ENCODE assay signal across 36 cellular contexts in the genomic region with DNA sequence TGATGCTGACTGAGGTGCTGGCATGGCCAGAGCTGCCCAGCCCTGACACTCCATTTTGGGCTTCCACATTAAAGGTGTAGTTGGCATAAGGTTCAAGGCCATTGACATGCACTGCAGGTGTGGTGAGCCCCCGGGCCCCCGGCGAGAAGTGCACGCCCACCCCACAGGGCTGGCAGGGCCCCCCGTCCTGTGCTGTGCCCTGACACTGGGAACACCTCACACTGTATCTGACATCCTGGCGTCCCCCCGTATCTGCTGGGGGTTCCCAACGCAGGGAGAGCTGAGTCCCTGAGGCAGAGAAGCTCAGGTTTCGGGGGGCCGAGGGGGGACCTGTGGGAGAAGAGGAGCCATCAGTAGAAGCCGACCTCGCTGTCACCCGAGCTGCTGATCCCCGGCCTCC. TPM values are rescaled to one million over a fixed set of nuclear protein-coding genes. Genes with fewer than 3 reads are reported as not detected.
"Had no signal": no experiment of that assay in that cellular context is flagged by ENCODE, and none has a peak within 500 bp of the region (broad histone marks: within the 10 kb centered on the region; RNA-seq: fewer than 3 reads in every experiment).

No MANE protein-coding gene starts in this region.

- H3K36me3 Mint-ChIP-seq: activated CD4-positive, alpha-beta memory T cell treated with anti-CD3 and anti-CD28 coated beads for 36 hours; activated CD8-positive, alpha-beta memory T cell treated with anti-CD3 and anti-CD28 coated beads, Interleukin-2, amount 10 ng/mL, durations not matched to agents 7 days and 5 days had no signal

- H3K9me3 ChIP-seq: adrenal gland, body of pancreas, colonic mucosa, esophagus squamous epithelium, gastroesophageal sphincter had no signal

- H3K27me3 Mint-ChIP-seq: activated CD4-positive, alpha-beta memory T cell treated with anti-CD3 and anti-CD28 coated beads for 36 hours; activated CD4-positive, alpha-beta T cell treated with anti-CD3 and anti-CD28 coated beads for 36 hours; activated CD4-positive, alpha-beta T cell treated with anti-CD3 and anti-CD28 coated beads, Interleukin-2, amount 10 ng/mL, durations not matched to agents 24 days and 14 days; activated CD8-positive, alpha-beta memory T cell treated with anti-CD3 and anti-CD28 coated beads, Interleukin-2, amount 10 ng/mL, durations not matched to agents 7 days and 5 days; activated naive CD4-positive, alpha-beta T cell treated with anti-CD3 and anti-CD28 coated beads, Interleukin-2, amount 50 U/mL, for 24 hours; activated naive CD8-positive, alpha-beta T cell treated with anti-CD3 and anti-CD28 coated beads for 36 hours; activated naive CD8-positive, alpha-beta T cell treated with anti-CD3 and anti-CD28 coated beads, Interleukin-2, amount 50 U/mL, for 24 hours had no signal

- H3K27ac Mint-ChIP-seq: activated CD4-positive, alpha-beta memory T cell treated with anti-CD3 and anti-CD28 coated beads for 36 hours; activated CD4-positive, alpha-beta T cell treated with anti-CD3 and anti-CD28 coated beads for 36 hours; activated CD4-positive, alpha-beta T cell treated with anti-CD3 and anti-CD28 coated beads, Interleukin-2, amount 10 ng/mL, durations not matched to agents 24 days and 14 days; activated CD8-positive, alpha-beta memory T cell treated with anti-CD3 and anti-CD28 coated beads, Interleukin-2, amount 10 ng/mL, durations not matched to agents 7 days and 5 days; activated CD8-positive, alpha-beta T cell treated with anti-CD3 and anti-CD28 coated beads, Interleukin-2, amount 10 ng/mL, durations not matched to agents 7 days and 5 days; activated naive CD4-positive, alpha-beta T cell treated with anti-CD3 and anti-CD28 coated beads for 36 hours; activated naive CD8-positive, alpha-beta T cell treated with anti-CD3 and anti-CD28 coated beads for 36 hours; activated naive CD8-positive, alpha-beta T cell treated with anti-CD3 and anti-CD28 coated beads, Interleukin-2, amount 50 U/mL, for 24 hours; activated T-helper 1 cell treated with anti-CD3 and anti-CD28 coated beads, Interleukin-12 subunit alpha, Interleukin-12 subunit beta, Interleukin-2, Interleukin-4 antibody, amounts not matched to agents 30 ng/mL and 10 ng/mL and 1 ng/mL, durations not matched to agents 14 hours and 24 hours and 36 hours; activated T-helper 2 cell treated with anti-CD3 and anti-CD28 coated beads, Interferon-gamma antibody, Interleukin-2, Interleukin-4, amounts not matched to agents 10 μg/mL and 5 μg/mL and 100 μg/mL, durations not matched to agents 14 hours and 24 hours and 36 hours had no signal

- H3K4me3 ChIP-seq: adrenal gland, body of pancreas, colonic mucosa, esophagus squamous epithelium, gastroesophageal sphincter had no signal

- H3K4me3 Mint-ChIP-seq: activated CD4-positive, alpha-beta memory T cell treated with anti-CD3 and anti-CD28 coated beads for 36 hours; activated CD4-positive, alpha-beta T cell treated with anti-CD3 and anti-CD28 coated beads for 36 hours; activated CD4-positive, alpha-beta T cell treated with anti-CD3 and anti-CD28 coated beads, Interleukin-2, amount 10 ng/mL, durations not matched to agents 24 days and 14 days; activated CD8-positive, alpha-beta memory T cell treated with anti-CD3 and anti-CD28 coated beads, Interleukin-2, amount 10 ng/mL, durations not matched to agents 7 days and 5 days; activated CD8-positive, alpha-beta T cell treated with anti-CD3 and anti-CD28 coated beads, Interleukin-2, amount 10 ng/mL, durations not matched to agents 7 days and 5 days; activated naive CD4-positive, alpha-beta T cell treated with anti-CD3 and anti-CD28 coated beads for 36 hours; activated naive CD4-positive, alpha-beta T cell treated with anti-CD3 and anti-CD28 coated beads, Interleukin-2, amount 50 U/mL, for 24 hours; activated naive CD8-positive, alpha-beta T cell treated with anti-CD3 and anti-CD28 coated beads for 36 hours; activated naive CD8-positive, alpha-beta T cell treated with anti-CD3 and anti-CD28 coated beads, Interleukin-2, amount 50 U/mL, for 24 hours; activated T-helper 1 cell treated with anti-CD3 and anti-CD28 coated beads, Interleukin-12 subunit alpha, Interleukin-12 subunit beta, Interleukin-2, Interleukin-4 antibody, amounts not matched to agents 30 ng/mL and 10 ng/mL and 1 ng/mL, durations not matched to agents 14 hours and 24 hours and 36 hours had no signal

- H3K27me3 ChIP-seq: adrenal gland, body of pancreas, colonic mucosa, esophagus squamous epithelium, gastroesophageal sphincter had no signal

- H3K36me3 ChIP-seq: adrenal gland, colonic mucosa, gastroesophageal sphincter had no signal

- H3K9me3 Mint-ChIP-seq: activated CD4-positive, alpha-beta memory T cell treated with anti-CD3 and anti-CD28 coated beads for 36 hours; activated CD4-positive, alpha-beta T cell treated with anti-CD3 and anti-CD28 coated beads, Interleukin-2, amount 10 ng/mL, durations not matched to agents 24 days and 14 days; activated naive CD4-positive, alpha-beta T cell treated with anti-CD3 and anti-CD28 coated beads for 36 hours; activated naive CD4-positive, alpha-beta T cell treated with anti-CD3 and anti-CD28 coated beads, Interleukin-2, amount 50 U/mL, for 24 hours; activated naive CD8-positive, alpha-beta T cell treated with anti-CD3 and anti-CD28 coated beads for 36 hours; activated naive CD8-positive, alpha-beta T cell treated with anti-CD3 and anti-CD28 coated beads, Interleukin-2, amount 50 U/mL, for 24 hours; activated T-helper 1 cell treated with anti-CD3 and anti-CD28 coated beads, Interleukin-12 subunit alpha, Interleukin-12 subunit beta, Interleukin-2, Interleukin-4 antibody, amounts not matched to agents 30 ng/mL and 10 ng/mL and 1 ng/mL, durations not matched to agents 14 hours and 24 hours and 36 hours; activated T-helper 2 cell treated with anti-CD3 and anti-CD28 coated beads, Interferon-gamma antibody, Interleukin-2, Interleukin-4, amounts not matched to agents 10 μg/mL and 5 μg/mL and 100 μg/mL, durations not matched to agents 14 hours and 24 hours and 36 hours had no signal

- ATAC-seq: activated CD4-positive, alpha-beta T cell treated with anti-CD3 and anti-CD28 coated beads for 36 hours; activated CD8-positive, alpha-beta memory T cell treated with anti-CD3 and anti-CD28 coated beads, Interleukin-2, amount 10 ng/mL, durations not matched to agents 7 days and 5 days; activated CD8-positive, alpha-beta T cell treated with anti-CD3 and anti-CD28 coated beads, Interleukin-2, amount 10 ng/mL, durations not matched to agents 7 days and 5 days; activated naive CD8-positive, alpha-beta T cell treated with anti-CD3 and anti-CD28 coated beads, Interleukin-2, amount 50 U/mL, for 24 hours; body of pancreas; gastroesophageal sphincter had no signal

- DNase-seq: activated CD4-positive, alpha-beta memory T cell treated with anti-CD3 and anti-CD28 coated beads for 36 hours; activated CD4-positive, alpha-beta T cell treated with anti-CD3 and anti-CD28 coated beads for 36 hours; activated CD4-positive, alpha-beta T cell treated with anti-CD3 and anti-CD28 coated beads, Interleukin-2, amount 10 ng/mL, durations not matched to agents 24 days and 14 days; activated CD4-positive, CD25-positive, alpha-beta regulatory T cell; activated CD4-positive, CD25-positive, alpha-beta regulatory T cell treated with anti-CD3 and anti-CD28 coated beads, Interleukin-2, amount 50 U/mL, for 72 hours; activated CD8-positive, alpha-beta memory T cell treated with anti-CD3 and anti-CD28 coated beads, Interleukin-2, amount 10 ng/mL, durations not matched to agents 7 days and 5 days; activated CD8-positive, alpha-beta memory T cell treated with anti-CD3 and anti-CD28 coated beads, Interleukin-2, amount 50 U/mL, for 4 hours; activated CD8-positive, alpha-beta T cell treated with anti-CD3 and anti-CD28 coated beads, Interleukin-2, amount 10 ng/mL, durations not matched to agents 7 days and 5 days; activated naive CD4-positive, alpha-beta T cell treated with anti-CD3 and anti-CD28 coated beads for 36 hours; activated naive CD8-positive, alpha-beta T cell treated with anti-CD3 and anti-CD28 coated beads for 36 hours; activated naive CD8-positive, alpha-beta T cell treated with anti-CD3 and anti-CD28 coated beads, Interleukin-2, amount 50 U/mL, for 24 hours; activated T-cell treated with anti-CD3 and anti-CD28 coated beads, Interleukin-2, amount 50 U/mL, for 1 hour; activated T-cell treated with anti-CD3 and anti-CD28 coated beads, Interleukin-2, amount 50 U/mL, for 48 hours; amygdala; body of pancreas; caudate nucleus; colonic mucosa; effector CD8-positive, alpha-beta T cell; esophagus squamous epithelium; foreskin melanocyte; T-helper 2 cell had no signal

- H3K4me1 ChIP-seq: colonic mucosa had no signal

- H3K27ac ChIP-seq: adrenal gland, body of pancreas, colonic mucosa, epithelial cell of prostate, esophagus squamous epithelium, gastroesophageal sphincter had no signal

RNA-seq across cellular contexts. Expression of gene EPHA1, which starts 10.0 kb away (rescaled TPM):
- total RNA-seq: activated T-helper 1 cell treated with anti-CD3 and anti-CD28 coated beads, Interleukin-12 subunit alpha, Interleukin-12 subunit beta, Interleukin-2, Interleukin-4 antibody, amounts not matched to agents 30 ng/mL and 10 ng/mL and 1 ng/mL, durations not matched to agents 14 hours and 24 hours and 36 hours; dermis microvascular lymphatic vessel endothelial cell; endothelial cell of umbilical vein; fibroblast of villous mesenchyme; glomerular endothelial cell had no signal

RNA-seq across cellular contexts. Expression of gene TAS2R60, which starts 44.6 kb away (rescaled TPM):
- total RNA-seq: activated CD4-positive, alpha-beta memory T cell treated with anti-CD3 and anti-CD28 coated beads for 36 hours; activated CD4-positive, alpha-beta T cell treated with anti-CD3 and anti-CD28 coated beads for 36 hours; activated CD4-positive, alpha-beta T cell treated with anti-CD3 and anti-CD28 coated beads, Interleukin-2, amount 10 ng/mL, durations not matched to agents 24 days and 14 days; activated CD8-positive, alpha-beta memory T cell treated with anti-CD3 and anti-CD28 coated beads for 36 hours; activated CD8-positive, alpha-beta memory T cell treated with anti-CD3 and anti-CD28 coated beads, Interleukin-2, amount 10 ng/mL, durations not matched to agents 7 days and 5 days; activated naive CD4-positive, alpha-beta T cell treated with anti-CD3 and anti-CD28 coated beads for 36 hours; activated naive CD8-positive, alpha-beta T cell treated with anti-CD3 and anti-CD28 coated beads for 36 hours; activated T-helper 1 cell treated with anti-CD3 and anti-CD28 coated beads, Interleukin-12 subunit alpha, Interleukin-12 subunit beta, Interleukin-2, Interleukin-4 antibody, amounts not matched to agents 30 ng/mL and 10 ng/mL and 1 ng/mL, durations not matched to agents 14 hours and 24 hours and 36 hours; activated T-helper 2 cell treated with anti-CD3 and anti-CD28 coated beads, Interferon-gamma antibody, Interleukin-2, Interleukin-4, amounts not matched to agents 10 μg/mL and 5 μg/mL and 100 μg/mL, durations not matched to agents 14 hours and 24 hours and 36 hours; body of pancreas; colonic mucosa; dermis microvascular lymphatic vessel endothelial cell; endothelial cell of umbilical vein; esophagus squamous epithelium; fibroblast of lung; fibroblast of villous mesenchyme; glomerular endothelial cell; T-helper 1 cell treated with Interleukin-12 subunit alpha and Interleukin-12 subunit beta and Interleukin-4 antibody, amounts not matched to agents 30 ng/mL and 1 ng/mL, for 36 hours had no signal
- polyA plus RNA-seq: adrenal gland, aorta, endothelial cell of umbilical vein, esophagus, fibroblast of lung had no signal
